In the genomic region with DNA sequence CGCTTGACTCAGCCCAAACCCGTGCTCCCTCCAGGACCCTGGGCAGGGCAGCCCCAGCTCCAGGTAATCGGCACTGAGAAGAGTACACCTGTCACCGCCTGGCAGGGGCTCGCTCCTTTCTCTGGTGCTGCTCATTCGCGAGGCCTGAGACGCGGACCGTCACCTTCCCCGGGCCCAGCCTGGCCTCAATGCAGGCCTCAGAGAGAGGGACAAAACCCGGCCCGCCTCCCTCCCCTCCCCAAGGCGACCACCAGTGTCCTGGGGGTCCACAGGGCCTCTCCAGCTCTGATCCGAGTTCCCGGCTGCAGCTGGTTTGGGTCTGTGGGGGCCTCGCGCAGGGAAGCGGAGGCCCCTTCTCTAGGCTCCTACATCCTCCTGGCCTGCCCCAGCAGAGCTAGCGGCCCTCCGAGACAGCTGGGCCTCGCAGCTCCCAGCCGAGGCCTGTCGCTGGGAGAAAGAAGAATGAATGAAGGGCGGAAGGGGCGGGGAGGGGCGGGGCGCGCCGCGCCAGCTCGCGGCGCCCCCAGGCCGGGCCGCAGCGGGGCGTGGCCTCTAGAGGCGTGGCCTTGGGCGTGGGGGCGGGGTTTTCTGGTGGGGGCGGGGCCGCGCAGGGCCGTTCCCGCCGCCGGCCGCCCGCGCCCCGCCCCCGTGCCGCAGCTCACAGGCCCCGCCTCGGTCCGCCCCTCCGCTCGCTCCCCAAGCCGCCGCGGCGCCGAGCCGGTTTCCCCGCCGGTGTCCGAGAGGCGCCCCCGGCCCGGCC, we compare ENCODE assay signal across 8 cellular contexts. TPM values are rescaled to one million over a fixed set of nuclear protein-coding genes. Genes with fewer than 3 reads are reported as not detected.
DNase-seq lines count a peak whose midpoint lies in the region; TF ChIP-seq lines count a peak whose summit lies in the region.

A gene (plus strand): TSS at position 688 of the 760 bp plus-strand sequence. CDS start 187 bp downstream, outside the sequence.

- TF ChIP-seq CTCF in NB4 (IDR thresholded peaks at IDR 0.05; ENCODE audit: low read depth, low read length) (no peak), cardiac muscle cell (IDR thresholded peaks at IDR 0.05; ENCODE audit: low read depth, low read length) (no peak), tibial artery (IDR thresholded peaks at IDR 0.05) (no peak)

- peak within 1 kb of the TSS; percentile 29 for H4K91ac ChIP-seq in trophoblast cell (ENCODE audit: low read depth, low read length)

- H3K14ac ChIP-seq in trophoblast cell (ENCODE audit: low read length), result peak within 1 kb of the TSS; percentile 23

- H2BK12ac ChIP-seq in trophoblast cell (ENCODE audit: low read length), result peak within 1 kb of the TSS; percentile 9

- peaks cover 8% of the 10 kb centered on the region for H3K79me1 ChIP-seq in trophoblast cell (ENCODE audit: low read length)

- H2AFZ ChIP-seq in trophoblast cell (ENCODE audit: insufficient read depth, low read length, poor library complexity), result peak within 1 kb of the TSS; percentile 74

- H2BK5ac ChIP-seq in trophoblast cell (ENCODE audit: low read depth, low read length, poor library complexity), result peak within 1 kb of the TSS; percentile 11

- H3K4ac ChIP-seq in trophoblast cell (ENCODE audit: low read depth, low read length), result peak within 1 kb of the TSS; percentile 30

- H3K18ac ChIP-seq in trophoblast cell (ENCODE audit: low read length), result peak within 1 kb of the TSS; percentile 73

- H3K4me2 ChIP-seq in trophoblast cell (ENCODE audit: low read length), result peak within 1 kb of the TSS; percentile 95

- peak within 1 kb of the TSS; percentile 81 for H4K8ac ChIP-seq in trophoblast cell (ENCODE audit: low read depth, low read length)

- intact Hi-C loops in tibial artery (cut with DNase I; ENCODE audit: low total_unique reads), result loop anchor here (10.0 kb wide), 1 partner anchor 172 kb away; a partner anchor contains a TSS

- peak within 1 kb of the TSS; percentile 67 for H3K9ac ChIP-seq in trophoblast cell (ENCODE audit: low read length)

- TF ChIP-seq POLR2A in NB4 (IDR thresholded peaks at IDR 0.05; ENCODE audit: extremely low read depth, insufficient read length), result peak; percentile 24

- peak within 1 kb of the TSS; percentile 5 for H3K23ac ChIP-seq in trophoblast cell (ENCODE audit: low read length)

- H3K36me3 ChIP-seq in cardiac muscle cell (peaks cover 3% of the 10 kb centered on the region), trophoblast cell (ENCODE audit: control insufficient read depth in 1 of 2, insufficient read depth in 2 of 2, low read length in 2 of 2) (peaks cover 10 to 14% of the 10 kb centered on the region in 2 experiments), tibial artery (no peaks in the 10 kb centered on the region)

- peak within 1 kb of the TSS; percentile 62 for H4K12ac ChIP-seq in trophoblast cell (ENCODE audit: low read depth, low read length)

- H3K27me3 ChIP-seq in cardiac muscle cell (no peaks in the 10 kb centered on the region), trophoblast cell (ENCODE audit: insufficient read depth, low read length) (no peaks in the 10 kb centered on the region), tibial artery (no peaks in the 10 kb centered on the region)

- H2AK5ac ChIP-seq in trophoblast cell (ENCODE audit: low read length), result peak within 1 kb of the TSS; percentile 9

- peak within 1 kb of the TSS; percentile 45 for H2BK120ac ChIP-seq in trophoblast cell (ENCODE audit: insufficient read depth, low read length, poor library complexity)

- H3K4me3 ChIP-seq in NB4 (ENCODE audit: low read depth, low read length) (peak within 1 kb of the TSS; percentile 72), cardiac muscle cell (peak within 1 kb of the TSS; percentile 60), trophoblast cell (ENCODE audit: low read depth, low read length) (peak within 1 kb of the TSS; percentile 76), tibial artery (peak within 1 kb of the TSS; percentile 64 to 94)

- H3K9me3 ChIP-seq in cardiac muscle cell (ENCODE audit: low read depth) (no peaks in the 10 kb centered on the region), trophoblast cell (ENCODE audit: insufficient read depth, low read depth, low read length) (peaks cover 7% of the 10 kb centered on the region), tibial artery (no peaks in the 10 kb centered on the region)

- peaks cover 2% of the 10 kb centered on the region for H3K79me2 ChIP-seq in trophoblast cell (ENCODE audit: control insufficient read depth, insufficient read depth, low read length, poor library complexity)

- no CpG with 5 or more reads among the region's 71 CpGs for WGBS in trophoblast cell (ENCODE audit: extremely low coverage, insufficient coverage, insufficient read length)

- DNase-seq in GDM1 (lab: John Stamatoyannopoulos, UW) (peak; percentile 78), HCEC 1CT (peak; percentile 80), NB4 (ENCODE audit: low read depth) (peak; percentile 90), T follicular helper cell (ENCODE audit: low read depth) (peak; percentile 74), cardiac muscle cell (ENCODE audit: low read depth in 1 of 2, low spot score in 1 of 2) (peak; percentile 87 to 93), trophoblast cell (peak; percentile 52 to 87), tibial artery (peak; percentile 50 to 87)
- DNase-seq in activated naive CD8-positive, alpha-beta T cell treated with anti-CD3 and anti-CD28 coated beads, Interleukin-2, amount 50 U/mL, for 16 hours (ENCODE audit: low read depth, low spot score), result peak; percentile 43

- H3K4me1 ChIP-seq in cardiac muscle cell (ENCODE audit: low read depth) (peaks cover 16% of the 10 kb centered on the region), trophoblast cell (ENCODE audit: control insufficient read depth in 1 of 2, insufficient read depth in 2 of 2, low read length in 2 of 2) (peaks cover 11 to 12% of the 10 kb centered on the region in 2 experiments), tibial artery (peaks cover 0 to 31% (median 25%) of the 10 kb centered on the region in 4 donors)

- peak within 1 kb of the TSS; percentile 80 for H3K27ac ChIP-seq in cardiac muscle cell
- H3K27ac ChIP-seq in trophoblast cell (ENCODE audit: low read depth, low read length), result peak within 1 kb of the TSS; percentile 12
- peak within 1 kb of the TSS; percentile 68 to 70 for H3K27ac ChIP-seq in tibial artery

RNA-seq across cellular contexts. Expression of the gene that starts here (rescaled TPM):
- 50.1 and 54.4 TPM in 2 replicates for total RNA-seq in cardiac muscle cell
- polyA plus RNA-seq in cardiac muscle cell, result 14.4 and 15.6 TPM in 2 replicates
- 23.7 and 23.9 TPM in 2 replicates for polyA plus RNA-seq in trophoblast cell (2013)

Comparison
In these comparisons a context has a peak if more than half of its experiments do, and no peak if none do; other contexts are left out.
1. Peak in every context shown above with its lines: DNase-seq, H3K4me3 ChIP-seq and H3K27ac ChIP-seq.
2. H3K27ac ChIP-seq: peak in every context shown above with its lines; median percentile 80 in cardiac muscle cell; 69 in tibial artery; 12 in trophoblast cell.